ENCODE assay signal across 1 cellular context in the genomic region with DNA sequence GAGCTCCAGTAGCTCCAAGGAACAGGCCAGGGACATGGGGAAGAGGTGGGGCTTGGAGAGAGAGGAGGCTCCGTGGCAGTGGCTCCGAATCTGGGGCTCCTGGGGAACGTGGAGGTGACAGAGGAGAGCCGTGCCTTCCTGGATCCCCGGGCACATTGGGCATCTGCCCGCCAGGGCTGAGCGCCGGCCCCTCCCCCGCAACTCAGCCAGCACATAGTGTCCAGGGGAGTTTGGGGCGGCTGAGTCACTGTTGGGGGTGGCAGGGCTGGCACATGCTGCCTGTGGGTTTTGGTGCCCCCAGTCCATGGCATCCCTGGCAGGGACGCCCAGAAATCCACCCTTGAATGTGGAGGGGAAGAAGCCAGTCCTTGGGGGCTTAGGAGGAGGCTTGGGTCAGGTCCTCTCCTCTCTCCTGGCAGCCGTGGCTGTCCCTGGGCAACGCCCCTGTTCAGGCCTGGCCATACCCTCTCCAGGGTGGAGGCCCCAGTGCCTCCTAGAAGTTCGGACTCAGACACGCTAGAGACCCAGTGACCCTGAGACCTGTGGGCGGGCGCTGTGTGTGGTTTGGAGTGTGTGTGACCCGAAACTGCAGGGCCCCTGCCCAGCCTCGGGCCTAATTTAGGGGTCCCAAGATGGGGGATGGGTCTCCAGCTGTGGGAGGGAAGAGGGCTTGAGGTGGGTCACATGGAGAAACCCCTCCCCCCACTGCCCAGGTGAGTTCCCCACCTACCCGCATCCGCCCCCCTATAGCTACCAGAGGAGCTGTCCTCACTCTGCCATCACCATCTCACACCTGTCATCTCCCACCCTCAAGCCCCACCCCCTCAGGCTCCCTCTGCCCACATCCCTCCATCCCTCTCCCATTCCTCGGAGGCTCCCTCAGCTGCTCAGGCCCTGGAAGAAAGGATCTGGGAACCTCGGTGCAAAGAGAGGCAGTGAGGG.
TF ChIP-seq lines count a peak whose summit lies in the region.

No MANE protein-coding gene starts in this region.

TF ChIP-seq in HepG2, 621 proteins besides CTCF, POLR2A, EP300 and RAD21:
- TF ChIP-seq BHLHE40 (IDR thresholded peaks at IDR 0.05; ENCODE audit: low read length) (peak; percentile 48; the same call in 1 of the 2 replicates), ZNF749 (CRISPR knock-in tag; IDR thresholded peaks at IDR 0.05; ENCODE audit: borderline replicate concordance) (no peak), CHD2 (IDR thresholded peaks at IDR 0.05; ENCODE audit: low read depth, low read length) (no peak), ZNF367 (CRISPR knock-in tag; IDR thresholded peaks at IDR 0.05; ENCODE audit: borderline replicate concordance) (no peak), PAWR (CRISPR knock-in tag; IDR thresholded peaks at IDR 0.05; ENCODE audit: borderline replicate concordance) (no peak), SALL2 (CRISPR knock-in tag; IDR thresholded peaks at IDR 0.05) (no peak), HNRNPL (IDR thresholded peaks at IDR 0.05; ENCODE audit: low read depth, low read length) (peak; percentile 81), ZNF772 (CRISPR knock-in tag; IDR thresholded peaks at IDR 0.05) (no peak), ETV5 (CRISPR knock-in tag; IDR thresholded peaks at IDR 0.05; ENCODE audit: borderline replicate concordance) (no peak), FOSL2 (CRISPR knock-in tag; IDR thresholded peaks at IDR 0.05) (0 out of 2 replicates have a peak, but pooled peaks have one; percentile 7), ZNF572 (CRISPR knock-in tag; IDR thresholded peaks at IDR 0.05) (no peak), GATA4 (IDR thresholded peaks at IDR 0.05; ENCODE audit: borderline replicate concordance, low read depth) (no peak), ZNF446 (CRISPR knock-in tag; IDR thresholded peaks at IDR 0.05) (no peak), PHF21A (CRISPR knock-in tag; IDR thresholded peaks at IDR 0.05) (no peak)
- TF ChIP-seq, protein P1, sequence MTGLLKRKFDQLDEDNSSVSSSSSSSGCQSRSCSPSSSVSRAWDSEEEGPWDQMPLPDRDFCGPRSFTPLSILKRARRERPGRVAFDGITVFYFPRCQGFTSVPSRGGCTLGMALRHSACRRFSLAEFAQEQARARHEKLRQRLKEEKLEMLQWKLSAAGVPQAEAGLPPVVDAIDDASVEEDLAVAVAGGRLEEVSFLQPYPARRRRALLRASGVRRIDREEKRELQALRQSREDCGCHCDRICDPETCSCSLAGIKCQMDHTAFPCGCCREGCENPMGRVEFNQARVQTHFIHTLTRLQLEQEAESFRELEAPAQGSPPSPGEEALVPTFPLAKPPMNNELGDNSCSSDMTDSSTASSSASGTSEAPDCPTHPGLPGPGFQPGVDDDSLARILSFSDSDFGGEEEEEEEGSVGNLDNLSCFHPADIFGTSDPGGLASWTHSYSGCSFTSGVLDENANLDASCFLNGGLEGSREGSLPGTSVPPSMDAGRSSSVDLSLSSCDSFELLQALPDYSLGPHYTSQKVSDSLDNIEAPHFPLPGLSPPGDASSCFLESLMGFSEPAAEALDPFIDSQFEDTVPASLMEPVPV (CRISPR knock-in tag; IDR thresholded peaks at IDR 0.05) = no peak
- TF ChIP-seq, protein P2, sequence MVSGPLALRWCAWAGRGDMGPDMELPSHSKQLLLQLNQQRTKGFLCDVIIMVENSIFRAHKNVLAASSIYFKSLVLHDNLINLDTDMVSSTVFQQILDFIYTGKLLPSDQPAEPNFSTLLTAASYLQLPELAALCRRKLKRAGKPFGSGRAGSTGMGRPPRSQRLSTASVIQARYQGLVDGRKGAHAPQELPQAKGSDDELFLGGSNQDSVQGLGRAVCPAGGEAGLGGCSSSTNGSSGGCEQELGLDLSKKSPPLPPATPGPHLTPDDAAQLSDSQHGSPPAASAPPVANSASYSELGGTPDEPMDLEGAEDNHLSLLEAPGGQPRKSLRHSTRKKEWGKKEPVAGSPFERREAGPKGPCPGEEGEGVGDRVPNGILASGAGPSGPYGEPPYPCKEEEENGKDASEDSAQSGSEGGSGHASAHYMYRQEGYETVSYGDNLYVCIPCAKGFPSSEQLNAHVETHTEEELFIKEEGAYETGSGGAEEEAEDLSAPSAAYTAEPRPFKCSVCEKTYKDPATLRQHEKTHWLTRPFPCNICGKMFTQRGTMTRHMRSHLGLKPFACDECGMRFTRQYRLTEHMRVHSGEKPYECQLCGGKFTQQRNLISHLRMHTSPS (CRISPR knock-in tag; IDR thresholded peaks at IDR 0.05; ENCODE audit: low read depth) = 0 out of 2 replicates have a peak, but pooled peaks have one; percentile 48
- TF ChIP-seq, protein P3, sequence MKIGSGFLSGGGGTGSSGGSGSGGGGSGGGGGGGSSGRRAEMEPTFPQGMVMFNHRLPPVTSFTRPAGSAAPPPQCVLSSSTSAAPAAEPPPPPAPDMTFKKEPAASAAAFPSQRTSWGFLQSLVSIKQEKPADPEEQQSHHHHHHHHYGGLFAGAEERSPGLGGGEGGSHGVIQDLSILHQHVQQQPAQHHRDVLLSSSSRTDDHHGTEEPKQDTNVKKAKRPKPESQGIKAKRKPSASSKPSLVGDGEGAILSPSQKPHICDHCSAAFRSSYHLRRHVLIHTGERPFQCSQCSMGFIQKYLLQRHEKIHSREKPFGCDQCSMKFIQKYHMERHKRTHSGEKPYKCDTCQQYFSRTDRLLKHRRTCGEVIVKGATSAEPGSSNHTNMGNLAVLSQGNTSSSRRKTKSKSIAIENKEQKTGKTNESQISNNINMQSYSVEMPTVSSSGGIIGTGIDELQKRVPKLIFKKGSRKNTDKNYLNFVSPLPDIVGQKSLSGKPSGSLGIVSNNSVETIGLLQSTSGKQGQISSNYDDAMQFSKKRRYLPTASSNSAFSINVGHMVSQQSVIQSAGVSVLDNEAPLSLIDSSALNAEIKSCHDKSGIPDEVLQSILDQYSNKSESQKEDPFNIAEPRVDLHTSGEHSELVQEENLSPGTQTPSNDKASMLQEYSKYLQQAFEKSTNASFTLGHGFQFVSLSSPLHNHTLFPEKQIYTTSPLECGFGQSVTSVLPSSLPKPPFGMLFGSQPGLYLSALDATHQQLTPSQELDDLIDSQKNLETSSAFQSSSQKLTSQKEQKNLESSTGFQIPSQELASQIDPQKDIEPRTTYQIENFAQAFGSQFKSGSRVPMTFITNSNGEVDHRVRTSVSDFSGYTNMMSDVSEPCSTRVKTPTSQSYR (CRISPR knock-in tag; IDR thresholded peaks at IDR 0.05; ENCODE audit: borderline replicate concordance) = peak; percentile 15; the same call in 1 of the 2 replicates
